ENCODE assay signal across 25 cellular contexts in genomic region chr2:48941908-48942307, GRCh38.
"Had no signal": no experiment of that assay in that cellular context is flagged by ENCODE, and none has a peak within 500 bp of the region (broad histone marks: within the 10 kb centered on the region; RNA-seq: fewer than 3 reads in every experiment).

No MANE protein-coding gene starts in this region.

- H3K27me3 ChIP-seq: gastrocnemius medialis, ovary, spleen, testis had no signal

- H3K4me1 ChIP-seq: gastrocnemius medialis, lower lobe of right lung, psoas muscle, spleen, testis, tibial artery had no signal

- H3K4me3 ChIP-seq: dorsolateral prefrontal cortex, gastrocnemius medialis, heart right ventricle, lower lobe of right lung, ovary, psoas muscle, skin epidermis, spleen, testis, tibial artery had no signal

- H3K9me3 ChIP-seq: gastrocnemius medialis, heart right ventricle, lower lobe of right lung, ovary, psoas muscle, spleen, testis, tibial artery had no signal

- H3K27ac ChIP-seq: gastrocnemius medialis, heart right ventricle, lower lobe of right lung, ovary, psoas muscle, skin epidermis, spleen, testis, tibial artery had no signal

- DNase-seq: dorsolateral prefrontal cortex; effector CD4-positive, alpha-beta T cell; foreskin fibroblast; gastrocnemius medialis; heart right ventricle; hippocampal formation; left ventricle myocardium superior; lower lobe of right lung; naive thymus-derived CD8-positive, alpha-beta T cell; nephron progenitor cell; occipital lobe; ovary; posterior cingulate gyrus; psoas muscle; right cardiac atrium; spleen; stimulated activated CD4-positive, alpha-beta T cell treated with anti-CD3 and anti-CD28 coated beads, Interleukin-4, amount 100 ng/mL, for 4 hours; stimulated activated naive CD8-positive, alpha-beta T cell treated with anti-CD3 and anti-CD28 coated beads, Interleukin-15, Interleukin-2, amounts not matched to agents 100 U/mL and 50 U/mL, for 24 hours; substantia nigra; testis; tibial artery had no signal

- ATAC-seq: gastrocnemius medialis; heart right ventricle; left ventricle myocardium superior; lower lobe of right lung; naive thymus-derived CD8-positive, alpha-beta T cell; psoas muscle; right cardiac atrium; stimulated activated memory B cell treated with anti-CD40 and anti-IgM and Interleukin-4, amounts not matched to agents 10 μg/mL and 1 μg/mL and 100 μg/mL, for 72 hours; stimulated activated naive CD8-positive, alpha-beta T cell treated with anti-CD3 and anti-CD28 coated beads, Interleukin-15, Interleukin-2, amounts not matched to agents 100 U/mL and 50 U/mL, for 24 hours had no signal

- FAIRE-seq: colon, keratinocyte had no signal

- H3K36me3 ChIP-seq: gastrocnemius medialis, heart right ventricle, lower lobe of right lung, ovary, spleen, tibial artery had no signal
